16 cellular contexts compared by ENCODE assay signal in the genomic region with DNA sequence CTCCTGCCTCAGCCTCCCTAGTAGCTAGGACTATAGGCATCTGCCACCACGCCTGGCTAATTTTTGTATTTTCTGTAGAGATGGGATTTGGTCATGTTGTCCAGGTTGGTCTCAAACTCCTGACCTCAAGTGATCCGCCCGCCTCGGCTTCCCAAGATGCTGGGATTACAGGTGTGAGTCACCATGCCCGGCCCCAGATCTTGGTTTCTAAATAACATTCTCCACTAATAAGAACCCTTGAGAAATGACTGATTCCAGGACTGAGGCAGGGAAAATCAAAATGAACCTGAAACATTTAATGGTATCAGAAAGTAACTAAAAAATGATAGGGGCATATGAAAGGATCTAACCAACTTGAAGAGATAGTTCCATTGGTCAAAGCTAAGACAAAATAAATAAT.
"Had no signal": no experiment of that assay in that cellular context is flagged by ENCODE, and none has a peak within 500 bp of the region (broad histone marks: within the 10 kb centered on the region; RNA-seq: fewer than 3 reads in every experiment).

No MANE protein-coding gene starts in this region.

- H3K36me3 ChIP-seq: esophagus muscularis mucosa, tibial nerve had no signal

- H3K27me3 ChIP-seq: esophagus muscularis mucosa, tibial nerve had no signal

- H3K9me3 ChIP-seq: esophagus muscularis mucosa, mucosa of descending colon, tibial nerve had no signal

- H3K4me3 Mint-ChIP-seq: natural killer cell treated with Interleukin-12 subunit alpha and Interleukin-12 subunit beta and Interleukin-15 and Interleukin-18, amount 100 ng/mL, for 72 hours; stimulated activated naive B cell treated with anti-CD40 and anti-IgM and Interleukin-4, amounts not matched to agents 10 μg/mL and 1 μg/mL and 100 μg/mL, for 72 hours had no signal

- H3K27me3 Mint-ChIP-seq: natural killer cell treated with Interleukin-12 subunit alpha and Interleukin-12 subunit beta and Interleukin-15 and Interleukin-18, amount 100 ng/mL, for 72 hours; stimulated activated naive B cell treated with anti-CD40 and anti-IgM and Interleukin-4, amounts not matched to agents 10 μg/mL and 1 μg/mL and 100 μg/mL, for 72 hours had no signal

- H3K27ac Mint-ChIP-seq: activated naive CD4-positive, alpha-beta T cell treated with anti-CD3 and anti-CD28 coated beads, Interleukin-2, amount 50 U/mL, for 72 hours; natural killer cell treated with Interleukin-12 subunit alpha and Interleukin-12 subunit beta and Interleukin-15 and Interleukin-18, amount 100 ng/mL, for 72 hours; stimulated activated naive B cell treated with anti-CD40 and anti-IgM and Interleukin-4, amounts not matched to agents 10 μg/mL and 1 μg/mL and 100 μg/mL, for 72 hours had no signal

- DNase-seq: activated CD4-positive, alpha-beta T cell treated with anti-CD3 and anti-CD28 coated beads, Interleukin-2, amount 50 U/mL, for 1 hour; activated CD8-positive, alpha-beta memory T cell treated with anti-CD3 and anti-CD28 coated beads for 24 hours; activated effector memory CD4-positive, alpha-beta T cell treated with anti-CD3 and anti-CD28 coated beads, Interleukin-2, amount 50 U/mL, for 16 hours; effector CD8-positive, alpha-beta T cell; foreskin melanocyte; left cardiac atrium; left ventricle myocardium superior; mucosa of descending colon; right cardiac atrium; stimulated activated CD4-positive, alpha-beta T cell treated with anti-CD3 and anti-CD28 coated beads, Interleukin-15, amount 100 ng/mL, for 24 hours; stimulated activated CD4-positive, alpha-beta T cell treated with anti-CD3 and anti-CD28 coated beads, Interleukin-2, amount 100 ng/mL, for 24 hours; stimulated activated naive B cell treated with anti-CD40 and anti-IgM and Interleukin-4, amounts not matched to agents 10 μg/mL and 1 μg/mL and 100 μg/mL, for 72 hours had no signal

- H3K4me3 ChIP-seq: esophagus muscularis mucosa, mucosa of descending colon, tibial nerve had no signal

- ATAC-seq: left cardiac atrium; left ventricle myocardium superior; mucosa of descending colon; natural killer cell treated with Interleukin-12 subunit alpha and Interleukin-12 subunit beta and Interleukin-15 and Interleukin-18, amount 100 ng/mL, for 72 hours; right cardiac atrium; stimulated activated naive B cell treated with anti-CD40 and anti-IgM and Interleukin-4, amounts not matched to agents 10 μg/mL and 1 μg/mL and 100 μg/mL, for 72 hours had no signal

- H3K27ac ChIP-seq: esophagus muscularis mucosa, tibial nerve had no signal

- H3K36me3 Mint-ChIP-seq: activated naive CD4-positive, alpha-beta T cell treated with anti-CD3 and anti-CD28 coated beads, Interleukin-2, amount 50 U/mL, for 72 hours; natural killer cell treated with Interleukin-12 subunit alpha and Interleukin-12 subunit beta and Interleukin-15 and Interleukin-18, amount 100 ng/mL, for 72 hours; stimulated activated naive B cell treated with anti-CD40 and anti-IgM and Interleukin-4, amounts not matched to agents 10 μg/mL and 1 μg/mL and 100 μg/mL, for 72 hours had no signal

- H3K9me3 Mint-ChIP-seq: activated naive CD4-positive, alpha-beta T cell treated with anti-CD3 and anti-CD28 coated beads, Interleukin-2, amount 50 U/mL, for 72 hours; natural killer cell treated with Interleukin-12 subunit alpha and Interleukin-12 subunit beta and Interleukin-15 and Interleukin-18, amount 100 ng/mL, for 72 hours; stimulated activated naive B cell treated with anti-CD40 and anti-IgM and Interleukin-4, amounts not matched to agents 10 μg/mL and 1 μg/mL and 100 μg/mL, for 72 hours had no signal
